2 cellular contexts compared by ENCODE assay signal in genomic region chr3:53145109-53146077, GRCh38.
TF ChIP-seq lines count a peak whose summit lies in the region.

No MANE protein-coding gene starts in this region.

TF ChIP-seq in A549, 52 proteins besides CTCF, POLR2A, EP300 and RAD21 (continued from another document):
- no peak for TF ChIP-seq MAX (IDR thresholded peaks at IDR 0.05)
- TF ChIP-seq JUN (IDR thresholded peaks at IDR 0.05) = no peak
- no peak for TF ChIP-seq ZSCAN20 (CRISPR knock-in tag; IDR thresholded peaks at IDR 0.05)
- no peak for TF ChIP-seq NPAS2 (CRISPR knock-in tag; IDR thresholded peaks at IDR 0.05; ENCODE audit: borderline replicate concordance)
- TF ChIP-seq SREBF2 (IDR thresholded peaks at IDR 0.05) = no peak
- no peak for TF ChIP-seq HOXB13 (CRISPR knock-in tag; IDR thresholded peaks at IDR 0.05; ENCODE audit: low read depth)
- TF ChIP-seq USF2 (IDR thresholded peaks at IDR 0.05) = no peak
- TF ChIP-seq EHF (CRISPR knock-in tag; IDR thresholded peaks at IDR 0.05) = no peak
- TF ChIP-seq POLR2AphosphoS2 (conservative IDR thresholded peaks at IDR 0.05; ENCODE audit: low read length) = no peak
- TF ChIP-seq ESRRA (IDR thresholded peaks at IDR 0.05; ENCODE audit: borderline replicate concordance, low read length) = no peak
- no peak for TF ChIP-seq HEYL (CRISPR knock-in tag; IDR thresholded peaks at IDR 0.05)

TF ChIP-seq in WTC11, 78 proteins besides CTCF, POLR2A, EP300 and RAD21 (continued from another document):
- no peak for TF ChIP-seq USF1 (CRISPR knock-in tag; IDR thresholded peaks at IDR 0.05)
- TF ChIP-seq AR (CRISPR knock-in tag; IDR thresholded peaks at IDR 0.05) = no peak
- TF ChIP-seq NR3C1 (CRISPR knock-in tag; conservative IDR thresholded peaks at IDR 0.05; ENCODE audit: low read depth) = no peak
- TF ChIP-seq IRF1 (CRISPR knock-in tag; IDR thresholded peaks at IDR 0.05) = no peak
- TF ChIP-seq ZNF532 (CRISPR knock-in tag; IDR thresholded peaks at IDR 0.05; ENCODE audit: borderline replicate concordance) = no peak
- no peak for TF ChIP-seq ZNF512 (CRISPR knock-in tag; IDR thresholded peaks at IDR 0.05; ENCODE audit: borderline replicate concordance)
- no peak for TF ChIP-seq SMAD3 (CRISPR knock-in tag; IDR thresholded peaks at IDR 0.05; ENCODE audit: borderline replicate concordance)
- TF ChIP-seq ZNF425 (CRISPR knock-in tag; conservative IDR thresholded peaks at IDR 0.05) = no peak
- TF ChIP-seq ZNF416 (CRISPR knock-in tag; IDR thresholded peaks at IDR 0.05) = no peak
- no peak for TF ChIP-seq FOXP4 (CRISPR knock-in tag; IDR thresholded peaks at IDR 0.05)
- TF ChIP-seq E2F5 (CRISPR knock-in tag; IDR thresholded peaks at IDR 0.05) = no peak
